ENCODE assay signal across 10 cellular contexts in the genomic region with DNA sequence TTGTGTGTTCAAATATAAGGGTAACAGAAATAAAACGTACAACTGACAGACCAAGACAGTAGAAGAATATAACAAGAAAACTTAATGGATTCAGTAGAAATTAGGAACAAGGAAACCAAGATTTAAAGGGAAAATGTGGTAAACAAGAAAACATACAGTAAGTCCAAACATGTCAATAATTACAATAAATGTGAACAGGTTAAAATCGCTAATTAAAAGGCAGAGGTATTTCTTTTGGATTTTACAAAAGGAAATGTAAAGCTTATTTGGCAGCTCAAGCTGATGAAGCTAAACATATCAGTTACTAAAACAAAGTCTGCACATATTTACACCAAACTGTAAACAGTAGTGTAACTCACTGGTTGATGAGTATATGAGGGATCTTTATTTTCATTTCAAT. TPM values are rescaled to one million over a fixed set of nuclear protein-coding genes. Genes with fewer than 3 reads are reported as not detected.
"Had no signal": no experiment of that assay in that cellular context is flagged by ENCODE, and none has a peak within 500 bp of the region (broad histone marks: within the 10 kb centered on the region; RNA-seq: fewer than 3 reads in every experiment).

No MANE protein-coding gene starts in this region.

- H3K4me2 ChIP-seq: KMS-11 had no signal

- H3K9ac ChIP-seq: KMS-11 had no signal

- H3K27ac ChIP-seq: HL-60, KMS-11 had no signal

- DNase-seq: IMR-90, KBM-7, KG1 had no signal

- FAIRE-seq: HepG2, HTR-8/SVneo had no signal

- ATAC-seq: HepG2 had no signal

RNA-seq across cellular contexts. Expression of a gene that starts 2.3 kb away (rescaled TPM):
- total RNA-seq: HepG2, HT-29, HT1080, IMR-90 had no signal
- polyA plus RNA-seq: HepG2, IgD-negative memory B cell, IMR-90 had no signal

RNA-seq across cellular contexts. Expression of a gene that starts 33.0 kb away (rescaled TPM):
- total RNA-seq: HT1080, IMR-90 had no signal
- polyA plus RNA-seq: IgD-negative memory B cell, IMR-90 had no signal
